In the genomic region with DNA sequence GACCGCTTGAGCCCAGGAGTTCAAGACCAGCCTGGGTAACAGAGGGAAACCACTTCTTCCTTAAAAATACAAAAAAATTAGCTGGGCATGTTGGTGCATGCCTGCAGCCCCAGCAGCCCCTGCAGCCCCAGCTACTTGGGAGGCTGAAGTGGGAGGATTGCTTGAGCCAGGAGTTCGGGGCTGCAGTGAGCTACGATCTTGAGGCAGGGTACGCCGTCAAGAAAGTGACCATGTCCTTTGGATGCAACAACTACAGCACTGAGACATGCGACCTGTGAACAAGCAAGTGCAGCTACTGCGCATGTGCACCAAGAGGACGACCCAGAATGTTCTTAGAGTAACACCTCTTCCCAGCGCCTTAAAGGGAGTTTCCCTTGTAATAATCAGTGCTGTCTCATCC, we compare ENCODE assay signal across 22 cellular contexts.
A peak's percentile ranks its signal among the peaks of the same experiment; 100 is the strongest.
DNase-seq lines count a peak whose midpoint lies in the region; ATAC-seq, FAIRE-seq and TF ChIP-seq lines count a peak whose summit lies in the region.
"Had no signal": no experiment of that assay in that cellular context is flagged by ENCODE, and none has a peak within 500 bp of the region (broad histone marks: within the 10 kb centered on the region; RNA-seq: fewer than 3 reads in every experiment).

No MANE protein-coding gene starts in this region.

- no TSS peak for BruUV-seq in HepG2 (replicated peaks; lab: Mats Ljungman, UMichigan)

- H3K9ac ChIP-seq in HepG2 (ENCODE audit: insufficient read depth, low read depth, low read length), result no peak overlapping the region

- H3K4me3 Mint-ChIP-seq in chondrocyte (ENCODE audit: unreplicated experiment), result no peak overlapping the region
- no peak overlapping the region for H3K4me3 Mint-ChIP-seq in osteocyte (ENCODE audit: unreplicated experiment)
- H3K4me3 Mint-ChIP-seq: CD4-positive, CD25-positive, alpha-beta regulatory T cell; CD8-positive, alpha-beta memory T cell; H9 had no signal

- H3K36me3 ChIP-seq in right lobe of liver, result no peaks in the 10 kb centered on the region
- no peaks in the 10 kb centered on the region for H3K36me3 ChIP-seq in HepG2 (replicated peaks in 1 of 2; ENCODE audit: control insufficient read depth in 1 of 2, insufficient read depth in 2 of 2, low read length in 2 of 2)
- H3K36me3 ChIP-seq in upper lobe of right lung, result no peaks in the 10 kb centered on the region
- H3K36me3 ChIP-seq in brain microvascular endothelial cell (replicated peaks), result no peaks in the 10 kb centered on the region
- H3K36me3 ChIP-seq: BE2C had no signal

- H3K27ac ChIP-seq in right lobe of liver, result no peak overlapping the region
- H3K27ac ChIP-seq in HepG2 (ENCODE audit: extremely low read length, insufficient read depth, low read length), result no peak overlapping the region
- no peak overlapping the region for H3K27ac ChIP-seq in upper lobe of right lung
- H3K27ac ChIP-seq in brain microvascular endothelial cell, result no peak overlapping the region

- H3K27me3 Mint-ChIP-seq in chondrocyte (ENCODE audit: low read depth) (no peaks in the 10 kb centered on the region), osteocyte (ENCODE audit: unreplicated experiment) (no peaks in the 10 kb centered on the region)
- H3K27me3 Mint-ChIP-seq: CD4-positive, CD25-positive, alpha-beta regulatory T cell; CD8-positive, alpha-beta memory T cell had no signal

- in situ Hi-C loops in HepG2 (cut with HindIII; ENCODE audit: extremely low pct_ligation_motif_present, low pct_unique_long_range_greater_than_20kb), result no loop called here
- in situ Hi-C loops in brain microvascular endothelial cell (cut with HindIII; ENCODE audit: low pct_ligation_motif_present, low sequenced_read_pairs), result no loop called here

- no peak for TF ChIP-seq RAD21 in HepG2 (CRISPR knock-in tag; IDR thresholded peaks at IDR 0.05)

- no peaks in the 10 kb centered on the region for H3K4me1 ChIP-seq in right lobe of liver
- no peaks in the 10 kb centered on the region for H3K4me1 ChIP-seq in HepG2 (ENCODE audit: insufficient read depth, low read length)
- H3K4me1 ChIP-seq in upper lobe of right lung, result no peaks in the 10 kb centered on the region
- H3K4me1 ChIP-seq: BE2C had no signal

- no peak for TF ChIP-seq CTCF in right lobe of liver (IDR thresholded peaks at IDR 0.05)
- no peak for TF ChIP-seq CTCF in HepG2 (CRISPR knock-in tag; IDR thresholded peaks at IDR 0.05)
- no peak for TF ChIP-seq CTCF in chondrocyte (IDR thresholded peaks at IDR 0.05)
- TF ChIP-seq CTCF in osteocyte (IDR thresholded peaks at IDR 0.05), result no peak
- TF ChIP-seq CTCF in upper lobe of right lung (IDR thresholded peaks at IDR 0.05), result no peak
- no peak for TF ChIP-seq CTCF in brain microvascular endothelial cell (IDR thresholded peaks at IDR 0.05; ENCODE audit: low read depth, low read length, missing control alignments)

- H3K9me3 ChIP-seq in right lobe of liver (no peaks in the 10 kb centered on the region), HepG2 (ENCODE audit: low read length) (peaks cover 39% of the 10 kb centered on the region), upper lobe of right lung (peaks cover 6% of the 10 kb centered on the region)
- H3K9me3 ChIP-seq: BE2C had no signal

- no peak overlapping the region for H3K4me3 ChIP-seq in right lobe of liver
- no peak overlapping the region for H3K4me3 ChIP-seq in HepG2 (replicated peaks in 1 of 3; ENCODE audit: insufficient read depth in 1 of 3, low read depth in 2 of 3, low read length in 3 of 3)
- no peak overlapping the region for H3K4me3 ChIP-seq in upper lobe of right lung
- H3K4me3 ChIP-seq in brain microvascular endothelial cell (ENCODE audit: low read depth, low read length), result no peak overlapping the region

- CTCF ChIA-PET in HepG2 (lab: Yijun Ruan, JAX; ENCODE audit: low intra/inter-chr PET ratio, low total read pairs), result no interaction called here

- H2AFZ ChIP-seq in HepG2 (ENCODE audit: low read length), result no peak overlapping the region

- 84% methylated on average over 3 of the region's 9 CpGs for WGBS in right lobe of liver (ENCODE audit: insufficient coverage, low coverage, low lambda C conversion rate, missing lambda C conversion rate)
- 29% methylated on average over 2 of the region's 9 CpGs for WGBS in HepG2 (ENCODE audit: low lambda C conversion rate)

- ATAC-seq in right lobe of liver (no peak), HepG2 (no peak), upper lobe of right lung (no peak), HG02852 (IDR thresholded peaks at IDR 0.05; ENCODE audit: unreplicated experiment) (no peak)

- H3K4me1 Mint-ChIP-seq in chondrocyte (ENCODE audit: low read depth), result no peaks in the 10 kb centered on the region
- H3K4me1 Mint-ChIP-seq in osteocyte (ENCODE audit: unreplicated experiment), result no peaks in the 10 kb centered on the region
- H3K4me1 Mint-ChIP-seq: CD4-positive, CD25-positive, alpha-beta regulatory T cell; CD8-positive, alpha-beta memory T cell; H9 had no signal

- TF ChIP-seq EP300 in HepG2 (IDR thresholded peaks at IDR 0.05; ENCODE audit: low read depth in 2 of 2, low read length in 2 of 2), result no peak
- no peak for TF ChIP-seq EP300 in HepG2 (CRISPR knock-in tag; IDR thresholded peaks at IDR 0.05; ENCODE audit: borderline replicate concordance)

- H3K4me2 ChIP-seq in HepG2 (ENCODE audit: low read depth, low read length), result no peak overlapping the region

- intact Hi-C loops in right lobe of liver (cut with DNase I), result no loop called here
- intact Hi-C loops in HepG2 (cut with micrococcal nuclease; ENCODE audit: unreplicated experiment), result no loop called here
- intact Hi-C loops in upper lobe of right lung (cut with DNase I), result no loop called here

- peak in 2 of 3 donors; percentile 2 to 21 for DNase-seq in right lobe of liver
- no peak for DNase-seq in HepG2 (ENCODE audit: low spot score)
- DNase-seq in chondrocyte (ENCODE audit: low spot score), result peak; percentile 15
- peak; percentile 48 for DNase-seq in osteocyte (ENCODE audit: extremely low spot score, unreplicated experiment)
- peak; percentile 19 for DNase-seq in upper lobe of right lung
- no peak for DNase-seq in DMS79 (lab: John Stamatoyannopoulos, UW)
- no peak for DNase-seq in brain microvascular endothelial cell
- DNase-seq: ACHN; BE2C; C1 segment of cervical spinal cord; CD4-positive, CD25-positive, alpha-beta regulatory T cell; CD8-positive, alpha-beta memory T cell; COR-L47; DMS 273 treated with DMSO at 0.1 percent for 48 hours; DMS53; H9 had no signal

- TF ChIP-seq POLR2A in right lobe of liver (IDR thresholded peaks at IDR 0.05) (no peak), HepG2 (IDR thresholded peaks at IDR 0.05; ENCODE audit: insufficient read depth in 1 of 2, low read depth in 2 of 2, low read length in 2 of 2) (no peak)

- no peaks in the 10 kb centered on the region for H3K36me3 Mint-ChIP-seq in chondrocyte (ENCODE audit: low read depth)
- H3K36me3 Mint-ChIP-seq in osteocyte (ENCODE audit: unreplicated experiment), result no peaks in the 10 kb centered on the region
- H3K36me3 Mint-ChIP-seq: CD4-positive, CD25-positive, alpha-beta regulatory T cell; CD8-positive, alpha-beta memory T cell had no signal

- no peak for FAIRE-seq in HepG2 (lab: Jason Lieb, UNC)
- FAIRE-seq: A204.1, G401.6, GM12891, GM19239, H1 had no signal

- POLR2A ChIA-PET in HepG2 (lab: Yijun Ruan, JAX), result no interaction called here

- H3K27me3 ChIP-seq in right lobe of liver, result no peaks in the 10 kb centered on the region
- no peaks in the 10 kb centered on the region for H3K27me3 ChIP-seq in HepG2 (ENCODE audit: control insufficient read depth in 1 of 2, insufficient read depth in 2 of 2, low read length in 2 of 2)
- no peaks in the 10 kb centered on the region for H3K27me3 ChIP-seq in upper lobe of right lung
- H3K27me3 ChIP-seq in brain microvascular endothelial cell (replicated peaks), result no peaks in the 10 kb centered on the region
- H3K27me3 ChIP-seq: BE2C had no signal

- no peak overlapping the region for H3K27ac Mint-ChIP-seq in chondrocyte (ENCODE audit: unreplicated experiment)
- H3K27ac Mint-ChIP-seq in osteocyte (ENCODE audit: unreplicated experiment), result no peak overlapping the region
- H3K27ac Mint-ChIP-seq: CD4-positive, CD25-positive, alpha-beta regulatory T cell; CD8-positive, alpha-beta memory T cell; H9 had no signal

- no peaks in the 10 kb centered on the region for H4K20me1 ChIP-seq in HepG2 (ENCODE audit: insufficient read depth, low read length)

- peaks cover 13% of the 10 kb centered on the region for H3K9me3 Mint-ChIP-seq in chondrocyte (ENCODE audit: low read depth)
- no peaks in the 10 kb centered on the region for H3K9me3 Mint-ChIP-seq in osteocyte (ENCODE audit: unreplicated experiment)

- H3K79me2 ChIP-seq in HepG2 (ENCODE audit: insufficient read depth, low read length), result no peaks in the 10 kb centered on the region

TF ChIP-seq in HepG2, 621 proteins besides CTCF, POLR2A, EP300 and RAD21 (continues in another document):
- TF ChIP-seq ZNF747 (CRISPR knock-in tag; IDR thresholded peaks at IDR 0.05; ENCODE audit: borderline replicate concordance), result no peak
- TF ChIP-seq HDAC1 (CRISPR knock-in tag; IDR thresholded peaks at IDR 0.05), result no peak

Comparison
In these comparisons a context has a peak if more than half of its experiments do, and no peak if none do; other contexts are left out.
1. DNase-seq: peak in right lobe of liver (2 of 3), chondrocyte (single experiment), osteocyte (single experiment) and upper lobe of right lung (single experiment); none in HepG2 (single experiment), DMS79 (single experiment) and brain microvascular endothelial cell (single experiment).